Comparison of ENCODE assay signal across 1 cellular context in the genomic region with DNA sequence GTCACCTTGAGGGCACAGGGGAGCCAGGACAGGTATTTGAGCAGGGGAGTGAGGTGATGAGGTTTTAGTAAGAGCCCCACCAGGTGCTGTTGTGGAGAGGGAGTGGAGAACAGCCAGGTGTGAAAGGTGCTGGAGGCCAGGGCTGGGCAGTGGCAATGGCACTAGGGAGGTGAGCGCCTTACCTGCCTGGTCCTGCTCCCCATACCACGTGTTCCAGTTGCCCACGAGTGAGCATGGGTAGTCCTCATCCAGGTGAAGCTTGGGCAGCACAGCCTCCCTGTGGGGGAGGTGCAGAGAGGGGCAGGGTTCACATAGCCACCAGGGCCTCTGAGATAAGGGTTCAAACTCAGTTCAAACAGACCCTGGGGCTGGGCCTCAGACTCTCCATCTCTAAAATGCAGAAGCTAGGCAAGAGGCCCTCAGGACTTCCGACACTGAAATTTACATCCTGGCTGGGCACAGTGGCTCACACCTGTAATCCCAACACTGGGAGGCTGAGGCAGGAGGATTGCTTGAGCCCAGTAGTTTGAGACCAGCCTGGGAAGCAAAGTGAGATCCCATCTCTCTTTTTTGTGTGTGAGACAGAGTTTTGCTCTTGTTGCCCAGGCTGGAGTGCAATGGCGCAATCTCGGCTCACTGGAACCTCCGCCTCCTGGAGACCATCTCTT.
A peak's percentile ranks its signal among the peaks of the same experiment; 100 is the strongest.
TF ChIP-seq lines count a peak whose summit lies in the region.

No MANE protein-coding gene starts in this region.

TF ChIP-seq in HepG2, 621 proteins besides CTCF, POLR2A, EP300 and RAD21 (continues in another document):
- TF ChIP-seq HIVEP1 (CRISPR knock-in tag; IDR thresholded peaks at IDR 0.05) (no peak), AGO2 (optimal IDR thresholded peaks at IDR 0.05; ENCODE audit: low read depth, low read length) (no peak), ZNF724P (CRISPR knock-in tag; IDR thresholded peaks at IDR 0.05; ENCODE audit: borderline replicate concordance) (no peak), ZNF121 (CRISPR knock-in tag; IDR thresholded peaks at IDR 0.05) (no peak), HDAC6 (IDR thresholded peaks at IDR 0.05; ENCODE audit: low read depth, low read length) (no peak), HOXA3 (CRISPR knock-in tag; IDR thresholded peaks at IDR 0.05) (peak; percentile 70; the same call in 1 of the 2 replicates), ZNF557 (CRISPR knock-in tag; IDR thresholded peaks at IDR 0.05) (no peak), RBM22 (optimal IDR thresholded peaks at IDR 0.05; ENCODE audit: low read length) (no peak), ZSCAN29 (CRISPR knock-in tag; conservative IDR thresholded peaks at IDR 0.05) (no peak), ZNF556 (CRISPR knock-in tag; IDR thresholded peaks at IDR 0.05; ENCODE audit: borderline replicate concordance) (no peak; the same call in 1 of the 2 replicates), SMAD9 (CRISPR knock-in tag; IDR thresholded peaks at IDR 0.05) (0 out of 2 replicates have a peak, but pooled peaks have one; percentile 31), HES4 (CRISPR knock-in tag; IDR thresholded peaks at IDR 0.05; ENCODE audit: borderline replicate concordance) (no peak), ZNF292 (CRISPR knock-in tag; IDR thresholded peaks at IDR 0.05; ENCODE audit: borderline replicate concordance, low read depth) (0 out of 2 replicates have a peak, but pooled peaks have one; percentile 29), MEF2D (CRISPR knock-in tag; IDR thresholded peaks at IDR 0.05) (0 out of 2 replicates have a peak, but pooled peaks have one; percentile 34), HMG20A (CRISPR knock-in tag; IDR thresholded peaks at IDR 0.05; ENCODE audit: borderline replicate concordance) (no peak), AGO1 (IDR thresholded peaks at IDR 0.05; ENCODE audit: low read depth, low read length, poor library complexity, severe bottlenecking) (no peak), PITX1 (CRISPR knock-in tag; IDR thresholded peaks at IDR 0.05) (peak; percentile 69), HNRNPLL (IDR thresholded peaks at IDR 0.05; ENCODE audit: low read depth, low read length, poor library complexity, severe bottlenecking) (no peak), TRIM24 (CRISPR knock-in tag; IDR thresholded peaks at IDR 0.05) (no peak), MEIS1 (CRISPR knock-in tag; IDR thresholded peaks at IDR 0.05; ENCODE audit: borderline replicate concordance) (no peak), SNAI1 (CRISPR knock-in tag; IDR thresholded peaks at IDR 0.05; ENCODE audit: borderline replicate concordance) (no peak), NCOA2 (CRISPR knock-in tag; IDR thresholded peaks at IDR 0.05) (peak; percentile 72; the same call in 1 of the 2 replicates), RFX5 (IDR thresholded peaks at IDR 0.05; ENCODE audit: low read depth, low read length) (no peak), CEBPB (IDR thresholded peaks at IDR 0.05; ENCODE audit: borderline replicate concordance, low read depth, low read length) (peak; percentile 30; the same call in 1 of the 2 replicates), ZNF878 (CRISPR knock-in tag; IDR thresholded peaks at IDR 0.05) (no peak), DR1 (CRISPR knock-in tag; IDR thresholded peaks at IDR 0.05) (no peak), MTA1 (CRISPR knock-in tag; IDR thresholded peaks at IDR 0.05; ENCODE audit: borderline replicate concordance) (peak; percentile 92; the same call in 1 of the 2 replicates), ZNF441 (CRISPR knock-in tag; IDR thresholded peaks at IDR 0.05; ENCODE audit: borderline replicate concordance) (no peak), ZNF720 (CRISPR knock-in tag; IDR thresholded peaks at IDR 0.05) (no peak), ZNF747 (CRISPR knock-in tag; IDR thresholded peaks at IDR 0.05; ENCODE audit: borderline replicate concordance) (0 out of 2 replicates have a peak, but pooled peaks have one; percentile 33), SRSF4 (IDR thresholded peaks at IDR 0.05; ENCODE audit: low read depth, low read length, poor library complexity, severe bottlenecking) (no peak), ZFP37 (CRISPR knock-in tag; IDR thresholded peaks at IDR 0.05; ENCODE audit: borderline replicate concordance) (no peak), KLF16 (CRISPR knock-in tag; IDR thresholded peaks at IDR 0.05) (no peak), TBL1XR1 (IDR thresholded peaks at IDR 0.05; ENCODE audit: borderline replicate concordance, low read length, partially characterized antibody) (no peak), NFE2L1 (CRISPR knock-in tag; IDR thresholded peaks at IDR 0.05; ENCODE audit: borderline replicate concordance) (no peak), KMT2B (CRISPR knock-in tag; IDR thresholded peaks at IDR 0.05) (no peak), TBP (CRISPR knock-in tag; IDR thresholded peaks at IDR 0.05) (no peak), TCF7L2 (IDR thresholded peaks at IDR 0.05; ENCODE audit: low read depth, low read length) (no peak), RARA (CRISPR knock-in tag; IDR thresholded peaks at IDR 0.05) (peak; percentile 95), ADNP (CRISPR knock-in tag; IDR thresholded peaks at IDR 0.05) (no peak), HOXA5 (CRISPR knock-in tag; IDR thresholded peaks at IDR 0.05) (no peak), JARID2 (CRISPR knock-in tag; IDR thresholded peaks at IDR 0.05; ENCODE audit: insufficient replicate concordance) (no peak), NFIB (CRISPR knock-in tag; IDR thresholded peaks at IDR 0.05; ENCODE audit: borderline replicate concordance) (no peak), ZNF768 (CRISPR knock-in tag; IDR thresholded peaks at IDR 0.05) (peak; percentile 51; the same call in 1 of the 2 replicates), ZNF569 (CRISPR knock-in tag; IDR thresholded peaks at IDR 0.05; ENCODE audit: borderline replicate concordance) (no peak), ZFYVE20 (CRISPR knock-in tag; IDR thresholded peaks at IDR 0.05; ENCODE audit: borderline replicate concordance, low read depth) (no peak), PHF8 (CRISPR knock-in tag; IDR thresholded peaks at IDR 0.05) (peak; percentile 49), ZNF24 (IDR thresholded peaks at IDR 0.05) (no peak), ZIK1 (CRISPR knock-in tag; IDR thresholded peaks at IDR 0.05; ENCODE audit: borderline replicate concordance, low read depth) (no peak)
- TF ChIP-seq, protein P1, sequence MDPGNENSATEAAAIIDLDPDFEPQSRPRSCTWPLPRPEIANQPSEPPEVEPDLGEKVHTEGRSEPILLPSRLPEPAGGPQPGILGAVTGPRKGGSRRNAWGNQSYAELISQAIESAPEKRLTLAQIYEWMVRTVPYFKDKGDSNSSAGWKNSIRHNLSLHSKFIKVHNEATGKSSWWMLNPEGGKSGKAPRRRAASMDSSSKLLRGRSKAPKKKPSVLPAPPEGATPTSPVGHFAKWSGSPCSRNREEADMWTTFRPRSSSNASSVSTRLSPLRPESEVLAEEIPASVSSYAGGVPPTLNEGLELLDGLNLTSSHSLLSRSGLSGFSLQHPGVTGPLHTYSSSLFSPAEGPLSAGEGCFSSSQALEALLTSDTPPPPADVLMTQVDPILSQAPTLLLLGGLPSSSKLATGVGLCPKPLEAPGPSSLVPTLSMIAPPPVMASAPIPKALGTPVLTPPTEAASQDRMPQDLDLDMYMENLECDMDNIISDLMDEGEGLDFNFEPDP (CRISPR knock-in tag; conservative IDR thresholded peaks at IDR 0.05), result no peak
- TF ChIP-seq, protein P2, sequence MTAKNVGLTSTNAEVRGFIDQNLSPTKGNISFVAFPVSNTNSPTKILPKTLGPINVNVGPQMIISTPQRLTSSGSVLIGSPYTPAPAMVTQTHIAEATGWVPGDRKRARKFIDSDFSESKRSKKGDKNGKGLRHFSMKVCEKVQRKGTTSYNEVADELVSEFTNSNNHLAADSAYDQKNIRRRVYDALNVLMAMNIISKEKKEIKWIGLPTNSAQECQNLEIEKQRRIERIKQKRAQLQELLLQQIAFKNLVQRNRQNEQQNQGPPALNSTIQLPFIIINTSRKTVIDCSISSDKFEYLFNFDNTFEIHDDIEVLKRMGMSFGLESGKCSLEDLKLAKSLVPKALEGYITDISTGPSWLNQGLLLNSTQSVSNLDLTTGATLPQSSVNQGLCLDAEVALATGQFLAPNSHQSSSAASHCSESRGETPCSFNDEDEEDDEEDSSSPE (CRISPR knock-in tag; IDR thresholded peaks at IDR 0.05), result peak; percentile 41; the same call in 1 of the 2 replicates
- TF ChIP-seq, protein P3, sequence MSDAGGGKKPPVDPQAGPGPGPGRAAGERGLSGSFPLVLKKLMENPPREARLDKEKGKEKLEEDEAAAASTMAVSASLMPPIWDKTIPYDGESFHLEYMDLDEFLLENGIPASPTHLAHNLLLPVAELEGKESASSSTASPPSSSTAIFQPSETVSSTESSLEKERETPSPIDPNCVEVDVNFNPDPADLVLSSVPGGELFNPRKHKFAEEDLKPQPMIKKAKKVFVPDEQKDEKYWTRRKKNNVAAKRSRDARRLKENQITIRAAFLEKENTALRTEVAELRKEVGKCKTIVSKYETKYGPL (CRISPR knock-in tag; IDR thresholded peaks at IDR 0.05), result no peak
- TF ChIP-seq, protein P4, sequence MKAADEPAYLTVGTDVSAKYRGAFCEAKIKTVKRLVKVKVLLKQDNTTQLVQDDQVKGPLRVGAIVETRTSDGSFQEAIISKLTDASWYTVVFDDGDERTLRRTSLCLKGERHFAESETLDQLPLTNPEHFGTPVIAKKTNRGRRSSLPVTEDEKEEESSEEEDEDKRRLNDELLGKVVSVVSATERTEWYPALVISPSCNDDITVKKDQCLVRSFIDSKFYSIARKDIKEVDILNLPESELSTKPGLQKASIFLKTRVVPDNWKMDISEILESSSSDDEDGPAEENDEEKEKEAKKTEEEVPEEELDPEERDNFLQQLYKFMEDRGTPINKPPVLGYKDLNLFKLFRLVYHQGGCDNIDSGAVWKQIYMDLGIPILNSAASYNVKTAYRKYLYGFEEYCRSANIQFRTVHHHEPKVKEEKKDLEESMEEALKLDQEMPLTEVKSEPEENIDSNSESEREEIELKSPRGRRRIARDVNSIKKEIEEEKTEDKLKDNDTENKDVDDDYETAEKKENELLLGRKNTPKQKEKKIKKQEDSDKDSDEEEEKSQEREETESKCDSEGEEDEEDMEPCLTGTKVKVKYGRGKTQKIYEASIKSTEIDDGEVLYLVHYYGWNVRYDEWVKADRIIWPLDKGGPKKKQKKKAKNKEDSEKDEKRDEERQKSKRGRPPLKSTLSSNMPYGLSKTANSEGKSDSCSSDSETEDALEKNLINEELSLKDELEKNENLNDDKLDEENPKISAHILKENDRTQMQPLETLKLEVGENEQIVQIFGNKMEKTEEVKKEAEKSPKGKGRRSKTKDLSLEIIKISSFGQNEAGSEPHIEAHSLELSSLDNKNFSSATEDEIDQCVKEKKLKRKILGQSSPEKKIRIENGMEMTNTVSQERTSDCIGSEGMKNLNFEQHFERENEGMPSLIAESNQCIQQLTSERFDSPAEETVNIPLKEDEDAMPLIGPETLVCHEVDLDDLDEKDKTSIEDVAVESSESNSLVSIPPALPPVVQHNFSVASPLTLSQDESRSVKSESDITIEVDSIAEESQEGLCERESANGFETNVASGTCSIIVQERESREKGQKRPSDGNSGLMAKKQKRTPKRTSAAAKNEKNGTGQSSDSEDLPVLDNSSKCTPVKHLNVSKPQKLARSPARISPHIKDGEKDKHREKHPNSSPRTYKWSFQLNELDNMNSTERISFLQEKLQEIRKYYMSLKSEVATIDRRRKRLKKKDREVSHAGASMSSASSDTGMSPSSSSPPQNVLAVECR (CRISPR knock-in tag; IDR thresholded peaks at IDR 0.05; ENCODE audit: borderline replicate concordance), result peak; percentile 72; the same call in 1 of the 2 replicates
- TF ChIP-seq, protein P5, sequence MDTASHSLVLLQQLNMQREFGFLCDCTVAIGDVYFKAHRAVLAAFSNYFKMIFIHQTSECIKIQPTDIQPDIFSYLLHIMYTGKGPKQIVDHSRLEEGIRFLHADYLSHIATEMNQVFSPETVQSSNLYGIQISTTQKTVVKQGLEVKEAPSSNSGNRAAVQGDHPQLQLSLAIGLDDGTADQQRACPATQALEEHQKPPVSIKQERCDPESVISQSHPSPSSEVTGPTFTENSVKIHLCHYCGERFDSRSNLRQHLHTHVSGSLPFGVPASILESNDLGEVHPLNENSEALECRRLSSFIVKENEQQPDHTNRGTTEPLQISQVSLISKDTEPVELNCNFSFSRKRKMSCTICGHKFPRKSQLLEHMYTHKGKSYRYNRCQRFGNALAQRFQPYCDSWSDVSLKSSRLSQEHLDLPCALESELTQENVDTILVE (CRISPR knock-in tag; IDR thresholded peaks at IDR 0.05), result no peak
- TF ChIP-seq, protein P6, sequence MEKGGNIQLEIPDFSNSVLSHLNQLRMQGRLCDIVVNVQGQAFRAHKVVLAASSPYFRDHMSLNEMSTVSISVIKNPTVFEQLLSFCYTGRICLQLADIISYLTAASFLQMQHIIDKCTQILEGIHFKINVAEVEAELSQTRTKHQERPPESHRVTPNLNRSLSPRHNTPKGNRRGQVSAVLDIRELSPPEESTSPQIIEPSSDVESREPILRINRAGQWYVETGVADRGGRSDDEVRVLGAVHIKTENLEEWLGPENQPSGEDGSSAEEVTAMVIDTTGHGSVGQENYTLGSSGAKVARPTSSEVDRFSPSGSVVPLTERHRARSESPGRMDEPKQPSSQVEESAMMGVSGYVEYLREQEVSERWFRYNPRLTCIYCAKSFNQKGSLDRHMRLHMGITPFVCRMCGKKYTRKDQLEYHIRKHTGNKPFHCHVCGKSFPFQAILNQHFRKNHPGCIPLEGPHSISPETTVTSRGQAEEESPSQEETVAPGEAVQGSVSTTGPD (CRISPR knock-in tag; IDR thresholded peaks at IDR 0.05), result no peak
- TF ChIP-seq, protein P7, sequence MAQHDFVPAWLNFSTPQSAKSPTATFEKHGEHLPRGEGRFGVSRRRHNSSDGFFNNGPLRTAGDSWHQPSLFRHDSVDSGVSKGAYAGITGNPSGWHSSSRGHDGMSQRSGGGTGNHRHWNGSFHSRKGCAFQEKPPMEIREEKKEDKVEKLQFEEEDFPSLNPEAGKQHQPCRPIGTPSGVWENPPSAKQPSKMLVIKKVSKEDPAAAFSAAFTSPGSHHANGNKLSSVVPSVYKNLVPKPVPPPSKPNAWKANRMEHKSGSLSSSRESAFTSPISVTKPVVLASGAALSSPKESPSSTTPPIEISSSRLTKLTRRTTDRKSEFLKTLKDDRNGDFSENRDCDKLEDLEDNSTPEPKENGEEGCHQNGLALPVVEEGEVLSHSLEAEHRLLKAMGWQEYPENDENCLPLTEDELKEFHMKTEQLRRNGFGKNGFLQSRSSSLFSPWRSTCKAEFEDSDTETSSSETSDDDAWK (CRISPR knock-in tag; IDR thresholded peaks at IDR 0.05), result no peak
